Comparison of ENCODE assay signal across 19 cellular contexts in genomic region chr1:235278233-235278914, GRCh38. TPM values are rescaled to one million over a fixed set of nuclear protein-coding genes. Genes with fewer than 3 reads are reported as not detected.
DNase-seq lines count a peak whose midpoint lies in the region; ATAC-seq and TF ChIP-seq lines count a peak whose summit lies in the region.
"Had no signal": no experiment of that assay in that cellular context is flagged by ENCODE, and none has a peak within 500 bp of the region (broad histone marks: within the 10 kb centered on the region; RNA-seq: fewer than 3 reads in every experiment).

No MANE protein-coding gene starts in this region.

- H3K9me3 Mint-ChIP-seq in activated T-cell treated with anti-CD3 and anti-CD28 coated beads, Interleukin-2, amount 50 U/mL, for 72 hours, result peaks cover 0 to 2% of the 10 kb centered on the region in 2 donors
- no peaks in the 10 kb centered on the region for H3K9me3 Mint-ChIP-seq in effector memory CD8-positive, alpha-beta T cell
- H3K9me3 Mint-ChIP-seq in nephron progenitor cell, result no peaks in the 10 kb centered on the region

- H3K27me3 Mint-ChIP-seq in activated T-cell treated with anti-CD3 and anti-CD28 coated beads, Interleukin-2, amount 50 U/mL, for 72 hours (ENCODE audit: low read depth), result no peaks in the 10 kb centered on the region
- no peaks in the 10 kb centered on the region for H3K27me3 Mint-ChIP-seq in effector memory CD8-positive, alpha-beta T cell
- H3K27me3 Mint-ChIP-seq in nephron progenitor cell (ENCODE audit: low read depth, poor library complexity), result no peaks in the 10 kb centered on the region

- 78 to 87% (median 86%) methylated on average over 1 of the region's 1 CpG for WGBS in psoas muscle, 3 donors

- TF ChIP-seq CTCF in nephron progenitor cell (IDR thresholded peaks at IDR 0.05), result no peak
- no peak for TF ChIP-seq CTCF in psoas muscle (IDR thresholded peaks at IDR 0.05)

- peak overlapping the region; percentile 36 for H3K27ac Mint-ChIP-seq in activated T-cell treated with anti-CD3 and anti-CD28 coated beads, Interleukin-2, amount 50 U/mL, for 72 hours
- peak overlapping the region; percentile 42 to 57 for H3K27ac Mint-ChIP-seq in effector memory CD8-positive, alpha-beta T cell
- H3K27ac Mint-ChIP-seq in nephron progenitor cell, result peak overlapping the region; percentile 75

- H3K36me3 Mint-ChIP-seq in activated T-cell treated with anti-CD3 and anti-CD28 coated beads, Interleukin-2, amount 50 U/mL, for 72 hours (ENCODE audit: insufficient read depth in 2 of 2), result peaks cover 1 to 2% of the 10 kb centered on the region in 2 donors
- peaks cover 52% of the 10 kb centered on the region for H3K36me3 Mint-ChIP-seq in effector memory CD8-positive, alpha-beta T cell (ENCODE audit: insufficient read depth)
- H3K36me3 Mint-ChIP-seq in nephron progenitor cell (ENCODE audit: low read depth), result no peaks in the 10 kb centered on the region

- peak overlapping the region; percentile 20; the same call in 1 of the 2 replicates for H3K27ac ChIP-seq in Karpas-422 (ENCODE audit: low read length)
- H3K27ac ChIP-seq in psoas muscle, result no peak overlapping the region
- H3K27ac ChIP-seq: BLaER1, parathyroid adenoma, right lobe of liver, SJSA1, upper lobe of right lung had no signal

- no peak for ATAC-seq in activated T-cell treated with anti-CD3 and anti-CD28 coated beads, Interleukin-2, amount 50 U/mL, for 72 hours (replicated peaks in 1 of 2)
- no peak for ATAC-seq in effector memory CD8-positive, alpha-beta T cell (replicated peaks)
- no peak for ATAC-seq in psoas muscle
- ATAC-seq: right lobe of liver, upper lobe of right lung had no signal

- H3K9me3 ChIP-seq in Karpas-422 (ENCODE audit: low read length) (no peaks in the 10 kb centered on the region), psoas muscle (no peaks in the 10 kb centered on the region)
- H3K9me3 ChIP-seq: BLaER1, right lobe of liver, SJSA1, upper lobe of right lung had no signal

- peaks cover 96% of the 10 kb centered on the region for H3K79me2 ChIP-seq in Karpas-422 (ENCODE audit: low read length)

- H3K27me3 ChIP-seq in Karpas-422 (ENCODE audit: low read length) (no peaks in the 10 kb centered on the region), psoas muscle (ENCODE audit: insufficient read depth in 3 of 3, low read length in 2 of 3) (no peaks in the 10 kb centered on the region)
- H3K27me3 ChIP-seq: BLaER1, right lobe of liver, SJSA1, upper lobe of right lung had no signal

- peaks cover 69% of the 10 kb centered on the region for H3K4me1 Mint-ChIP-seq in activated T-cell treated with anti-CD3 and anti-CD28 coated beads, Interleukin-2, amount 50 U/mL, for 72 hours (ENCODE audit: low read depth)
- H3K4me1 Mint-ChIP-seq in effector memory CD8-positive, alpha-beta T cell (ENCODE audit: low read depth in 2 of 2), result peaks cover 42 to 59% of the 10 kb centered on the region in 2 donors
- H3K4me1 Mint-ChIP-seq in nephron progenitor cell, result peaks cover 26% of the 10 kb centered on the region

- intact Hi-C loops in psoas muscle (cut with DNase I), result no loop called here

- H3K9me2 ChIP-seq in Karpas-422 (replicated peaks; ENCODE audit: insufficient read depth, low read length), result no peaks in the 10 kb centered on the region

- DNase-seq in activated T-cell treated with anti-CD3 and anti-CD28 coated beads, Interleukin-2, amount 50 U/mL, for 72 hours, result no peak
- DNase-seq in activated T-cell treated with anti-CD3 and anti-CD28 coated beads for 4 hours (no peak), Karpas-422 (no peak), nephron progenitor cell (no peak), psoas muscle (no peak), HK-2 (ENCODE audit: unreplicated experiment) (no peak), NCI-H82 (lab: John Stamatoyannopoulos, UW) (no peak)
- DNase-seq in effector memory CD8-positive, alpha-beta T cell, result no peak
- DNase-seq: activated CD4-positive, alpha-beta T cell treated with anti-CD3 and anti-CD28 coated beads, Interleukin-2, amount 50 U/mL, for 48 hours; activated naive CD4-positive, alpha-beta T cell; mammary epithelial cell; MM.1S; NCI-H146; NCI-H526; right lobe of liver; upper lobe of right lung had no signal

- no peak overlapping the region for H3K9ac ChIP-seq in Karpas-422 (ENCODE audit: low read length)
- H3K9ac ChIP-seq: BLaER1, parathyroid adenoma had no signal

- H4K20me1 ChIP-seq in Karpas-422 (ENCODE audit: insufficient read depth, low read depth, low read length), result no peaks in the 10 kb centered on the region

- no peak overlapping the region for H3K4me3 ChIP-seq in Karpas-422 (ENCODE audit: low read length)
- H3K4me3 ChIP-seq in psoas muscle, result no peak overlapping the region
- H3K4me3 ChIP-seq: BLaER1, right lobe of liver, SJSA1, upper lobe of right lung had no signal

- peak overlapping the region; percentile 11 for H3K4me2 ChIP-seq in Karpas-422 (ENCODE audit: low read depth, low read length, poor library complexity, severe bottlenecking)
- H3K4me2 ChIP-seq: BLaER1 had no signal

- no peak overlapping the region for H2AFZ ChIP-seq in Karpas-422 (ENCODE audit: low read length)
- H2AFZ ChIP-seq: parathyroid adenoma had no signal

- peak overlapping the region in 1 of 2 donors; percentile 4 for H3K4me3 Mint-ChIP-seq in activated T-cell treated with anti-CD3 and anti-CD28 coated beads, Interleukin-2, amount 50 U/mL, for 72 hours
- H3K4me3 Mint-ChIP-seq in effector memory CD8-positive, alpha-beta T cell, result peak overlapping the region in 1 of 2 donors; percentile 1
- H3K4me3 Mint-ChIP-seq in nephron progenitor cell, result no peak overlapping the region

- no peaks in the 10 kb centered on the region for H3K36me3 ChIP-seq in Karpas-422 (ENCODE audit: insufficient read depth, low read length)
- no peaks in the 10 kb centered on the region for H3K36me3 ChIP-seq in psoas muscle (ENCODE audit: insufficient read depth in 1 of 2, low read depth in 1 of 2)
- H3K36me3 ChIP-seq: right lobe of liver, SJSA1, upper lobe of right lung had no signal

- H3K4me1 ChIP-seq in Karpas-422 (ENCODE audit: low read length), result peaks cover 48% of the 10 kb centered on the region
- peaks cover 30% of the 10 kb centered on the region for H3K4me1 ChIP-seq in psoas muscle
- H3K4me1 ChIP-seq: parathyroid adenoma, SJSA1 had no signal

RNA-seq across cellular contexts. Expression of gene ARID4B, which starts 49.6 kb away (rescaled TPM):
- 10 to 100 TPM; 65.5 to 68.4 TPM for total RNA-seq in activated T-cell treated with anti-CD3 and anti-CD28 coated beads, Interleukin-2, amount 50 U/mL, for 72 hours
- 43.6 and 56.4 TPM in 2 replicates for total RNA-seq in Karpas-422 (2014; rRNA removed; shearing (Covaris generic); ENCODE audit: low replicate concordance)
- 10 to 100 TPM; 12.8 to 16.0 (median 14.6) TPM for total RNA-seq in psoas muscle
- polyA plus RNA-seq in psoas muscle, result 10 to 100 TPM in 1 of 3 donors, 1 to 10 TPM in 2; 2.9 to 13.7 (median 8.8) TPM

RNA-seq across cellular contexts. Expression of gene GGPS1, which starts 50.0 kb away (rescaled TPM):
- 10 to 100 TPM; 57.2 to 60.4 TPM for total RNA-seq in activated T-cell treated with anti-CD3 and anti-CD28 coated beads, Interleukin-2, amount 50 U/mL, for 72 hours
- total RNA-seq in Karpas-422 (2014; rRNA removed; shearing (Covaris generic); ENCODE audit: low replicate concordance), result 13.9 and 45.3 TPM in 2 replicates
- 10 to 100 TPM; 21.1 to 39.5 (median 28.9) TPM for total RNA-seq in psoas muscle
- 10 to 100 TPM; 17.9 to 49.5 (median 34.0) TPM for polyA plus RNA-seq in psoas muscle
